Comparison of ENCODE assay signal across 7 cellular contexts in the genomic region with DNA sequence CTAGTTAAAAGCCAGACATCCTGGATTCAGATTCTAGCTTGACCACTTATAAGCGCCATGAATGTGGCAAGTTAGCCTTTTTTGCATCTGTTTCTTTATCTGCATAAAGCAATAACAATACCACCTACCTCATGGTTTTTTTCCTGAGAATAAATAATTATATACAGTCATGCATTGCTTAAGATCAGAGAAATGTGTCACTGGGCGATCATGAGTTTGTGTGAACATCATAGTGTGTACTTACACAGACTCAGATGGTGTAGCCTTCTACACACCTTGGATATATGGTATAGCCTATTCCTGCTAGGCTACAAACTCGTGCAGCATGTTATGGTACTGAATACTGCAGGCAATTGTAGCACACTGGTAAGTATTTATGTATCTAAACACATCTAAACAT.
DNase-seq lines count a peak whose midpoint lies in the region; ATAC-seq and TF ChIP-seq lines count a peak whose summit lies in the region.

No MANE protein-coding gene starts in this region.

- H3K79me2 ChIP-seq in HCT116 (ENCODE audit: insufficient read depth, low read length) (no peaks in the 10 kb centered on the region), smooth muscle cell (ENCODE audit: low read depth) (no peaks in the 10 kb centered on the region)

- DNase-seq in HCT116 (ENCODE audit: low read depth, low spot score) (no peak), activated B cell treated with CpG ODN at 0.5 μM for 24 hours (no peak), right cardiac atrium (no peak), smooth muscle cell (lab: John Stamatoyannopoulos, UW; ENCODE audit: unreplicated experiment) (no peak), GF-D8 (lab: John Stamatoyannopoulos, UW) (no peak)

- H4K20me1 ChIP-seq in HCT116 (ENCODE audit: insufficient read depth) (no peaks in the 10 kb centered on the region), smooth muscle cell (ENCODE audit: low read depth) (no peaks in the 10 kb centered on the region)

- no peaks in the 10 kb centered on the region for H3K36me3 ChIP-seq in HCT116 (ENCODE audit: control insufficient read depth in 1 of 2, insufficient read depth in 2 of 2, low read length in 2 of 2)
- no peaks in the 10 kb centered on the region for H3K36me3 ChIP-seq in smooth muscle cell (ENCODE audit: low read depth)

- BruUV-seq in HCT116 (replicated peaks; lab: Mats Ljungman, UMichigan): no TSS peak

- H3K9me3 Mint-ChIP-seq in activated B cell treated with CpG ODN at 0.5 μM for 24 hours: no peaks in the 10 kb centered on the region

- 93% methylated on average over 3 of the region's 3 CpGs for WGBS in right cardiac atrium
- WGBS in smooth muscle cell (ENCODE audit: low lambda C conversion rate): 80% methylated on average over 3 of the region's 3 CpGs

- CTCF ChIA-PET in HCT116 (lab: Charles Lee) (no interaction called here), activated B cell treated with CpG ODN at 0.5 μM for 24 hours (lab: Charles Lee) (interaction anchor here (1.1 kb wide), 1 partner anchor 14 kb away, joined by 10 read pairs; no protein-coding TSS in a partner anchor)

- ATAC-seq in HCT116 (no peak), activated B cell treated with CpG ODN at 0.5 μM for 24 hours (ENCODE audit: low read depth) (no peak), right cardiac atrium (no peak), GM18498 (IDR thresholded peaks at IDR 0.05; ENCODE audit: unreplicated experiment) (no peak), HG02588 (IDR thresholded peaks at IDR 0.05; ENCODE audit: unreplicated experiment) (no peak)

- no peak overlapping the region for H3K27ac ChIP-seq in HCT116 (ENCODE audit: low read depth, low read length)
- H3K27ac ChIP-seq in right cardiac atrium (ENCODE audit: low read length): no peak overlapping the region
- peak overlapping the region; percentile 60 for H3K27ac ChIP-seq in smooth muscle cell (ENCODE audit: low read depth)

- H3K27me3 Mint-ChIP-seq in activated B cell treated with CpG ODN at 0.5 μM for 24 hours: no peaks in the 10 kb centered on the region

- H3K9me3 ChIP-seq in HCT116 (ENCODE audit: control insufficient read depth in 1 of 2, insufficient read depth in 1 of 2, low read depth in 1 of 2, low read length in 2 of 2) (no peaks in the 10 kb centered on the region), right cardiac atrium (ENCODE audit: control insufficient read depth, low read length) (no peaks in the 10 kb centered on the region), smooth muscle cell (replicated peaks; ENCODE audit: low read depth) (no peaks in the 10 kb centered on the region)

- H3K4me2 ChIP-seq in HCT116 (ENCODE audit: low read length) (peak overlapping the region; percentile 83; the same call in 1 of the 2 replicates), smooth muscle cell (peak overlapping the region; percentile 86)

- peak overlapping the region; percentile 93 for H3K4me3 Mint-ChIP-seq in activated B cell treated with CpG ODN at 0.5 μM for 24 hours

- TF ChIP-seq CTCF in HCT116 (IDR thresholded peaks at IDR 0.05 in 2 of 3, conservative IDR thresholded peaks at IDR 0.05 in 1 of 3; ENCODE audit: borderline replicate concordance in 1 of 3, insufficient read depth in 1 of 3, low read depth in 2 of 3, low read length in 2 of 3): no peak
- TF ChIP-seq CTCF in activated B cell treated with CpG ODN at 0.5 μM for 24 hours (IDR thresholded peaks at IDR 0.05): no peak
- no peak for TF ChIP-seq CTCF in smooth muscle cell (IDR thresholded peaks at IDR 0.05; ENCODE audit: borderline replicate concordance, insufficient read depth, poor library complexity, severe bottlenecking)

- H3K9ac ChIP-seq in HCT116 (ENCODE audit: low read length) (no peak overlapping the region), smooth muscle cell (ENCODE audit: low read depth) (no peak overlapping the region)

- POLR2A ChIA-PET in HCT116 (lab: Charles Lee) (no interaction called here), activated B cell treated with CpG ODN at 0.5 μM for 24 hours (lab: Charles Lee) (interaction anchor here (1.7 to 1.8 kb wide), 3 partner anchors 14 to 33 kb away, joined by 4 to 24 read pairs (median 10); no protein-coding TSS in a partner anchor)

- H3K27ac Mint-ChIP-seq in activated B cell treated with CpG ODN at 0.5 μM for 24 hours: peak overlapping the region; percentile 91

- peaks cover 3 to 10% of the 10 kb centered on the region in 2 experiments for H3K4me1 ChIP-seq in HCT116 (ENCODE audit: control insufficient read depth in 1 of 2, insufficient read depth in 2 of 2, low read length in 2 of 2)
- H3K4me1 ChIP-seq in right cardiac atrium (ENCODE audit: control insufficient read depth, insufficient read depth, low read length): no peaks in the 10 kb centered on the region
- peaks cover 8% of the 10 kb centered on the region for H3K4me1 ChIP-seq in smooth muscle cell (ENCODE audit: low read depth)

- peaks cover 7% of the 10 kb centered on the region for H3F3A ChIP-seq in smooth muscle cell (ENCODE audit: low read depth)

- intact Hi-C loops in HCT116 (cut with micrococcal nuclease): no loop called here
- intact Hi-C loops in activated B cell treated with CpG ODN at 0.5 μM for 24 hours (cut with micrococcal nuclease): loop anchor here (1.0 to 5.0 kb wide), 4 partner anchors 15 to 98 kb away; a partner anchor contains a TSS
- intact Hi-C loops in right cardiac atrium (cut with DNase I): no loop called here

- H3K4me1 Mint-ChIP-seq in activated B cell treated with CpG ODN at 0.5 μM for 24 hours: peaks cover 28% of the 10 kb centered on the region

- RAD21 ChIA-PET in HCT116 (lab: Charles Lee; ENCODE audit: low non-redundant PET in 1 of 2, low total read pairs in 2 of 2, uncharacterized antibody in 2 of 2, unreplicated experiment in 2 of 2): no interaction called here

- no peaks in the 10 kb centered on the region for H3K9me2 ChIP-seq in HCT116 (ENCODE audit: insufficient read depth)

- TF ChIP-seq POLR2A in HCT116 (IDR thresholded peaks at IDR 0.05; ENCODE audit: borderline replicate concordance, extremely low read depth, insufficient read depth, insufficient read length): no peak

- TF ChIP-seq RAD21 in HCT116 (IDR thresholded peaks at IDR 0.05; ENCODE audit: low read depth): no peak

- peak overlapping the region in 1 of 2 experiments; percentile 51; a peak in 1 of 4 replicates for H3K4me3 ChIP-seq in HCT116 (replicated peaks in 1 of 2; ENCODE audit: low read depth in 1 of 2, low read length in 2 of 2)
- H3K4me3 ChIP-seq in right cardiac atrium (ENCODE audit: low read length): peak overlapping the region; percentile 57
- H3K4me3 ChIP-seq in smooth muscle cell: peak overlapping the region; percentile 58

- H3K27me3 ChIP-seq in HCT116 (ENCODE audit: insufficient read depth, low read length) (no peaks in the 10 kb centered on the region), right cardiac atrium (ENCODE audit: control insufficient read depth, insufficient read depth) (no peaks in the 10 kb centered on the region), smooth muscle cell (ENCODE audit: low read depth) (no peaks in the 10 kb centered on the region)

- H2AFZ ChIP-seq in HCT116 (ENCODE audit: low read depth, low read length, poor library complexity, severe bottlenecking): peak overlapping the region; percentile 100
- peak overlapping the region; percentile 88 for H2AFZ ChIP-seq in smooth muscle cell (ENCODE audit: low read depth)

- no peaks in the 10 kb centered on the region for H3K36me3 Mint-ChIP-seq in activated B cell treated with CpG ODN at 0.5 μM for 24 hours (ENCODE audit: low read depth)

TF ChIP-seq in HCT116, 20 proteins besides CTCF, POLR2A, EP300 and RAD21:
- TF ChIP-seq, protein P1, sequence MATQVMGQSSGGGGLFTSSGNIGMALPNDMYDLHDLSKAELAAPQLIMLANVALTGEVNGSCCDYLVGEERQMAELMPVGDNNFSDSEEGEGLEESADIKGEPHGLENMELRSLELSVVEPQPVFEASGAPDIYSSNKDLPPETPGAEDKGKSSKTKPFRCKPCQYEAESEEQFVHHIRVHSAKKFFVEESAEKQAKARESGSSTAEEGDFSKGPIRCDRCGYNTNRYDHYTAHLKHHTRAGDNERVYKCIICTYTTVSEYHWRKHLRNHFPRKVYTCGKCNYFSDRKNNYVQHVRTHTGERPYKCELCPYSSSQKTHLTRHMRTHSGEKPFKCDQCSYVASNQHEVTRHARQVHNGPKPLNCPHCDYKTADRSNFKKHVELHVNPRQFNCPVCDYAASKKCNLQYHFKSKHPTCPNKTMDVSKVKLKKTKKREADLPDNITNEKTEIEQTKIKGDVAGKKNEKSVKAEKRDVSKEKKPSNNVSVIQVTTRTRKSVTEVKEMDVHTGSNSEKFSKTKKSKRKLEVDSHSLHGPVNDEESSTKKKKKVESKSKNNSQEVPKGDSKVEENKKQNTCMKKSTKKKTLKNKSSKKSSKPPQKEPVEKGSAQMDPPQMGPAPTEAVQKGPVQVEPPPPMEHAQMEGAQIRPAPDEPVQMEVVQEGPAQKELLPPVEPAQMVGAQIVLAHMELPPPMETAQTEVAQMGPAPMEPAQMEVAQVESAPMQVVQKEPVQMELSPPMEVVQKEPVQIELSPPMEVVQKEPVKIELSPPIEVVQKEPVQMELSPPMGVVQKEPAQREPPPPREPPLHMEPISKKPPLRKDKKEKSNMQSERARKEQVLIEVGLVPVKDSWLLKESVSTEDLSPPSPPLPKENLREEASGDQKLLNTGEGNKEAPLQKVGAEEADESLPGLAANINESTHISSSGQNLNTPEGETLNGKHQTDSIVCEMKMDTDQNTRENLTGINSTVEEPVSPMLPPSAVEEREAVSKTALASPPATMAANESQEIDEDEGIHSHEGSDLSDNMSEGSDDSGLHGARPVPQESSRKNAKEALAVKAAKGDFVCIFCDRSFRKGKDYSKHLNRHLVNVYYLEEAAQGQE (IDR thresholded peaks at IDR 0.05; ENCODE audit: low read depth): no peak
- TF ChIP-seq POLR2AphosphoS5 (IDR thresholded peaks at IDR 0.05; ENCODE audit: low read depth, low read length) (no peak), YY1 (IDR thresholded peaks at IDR 0.05; ENCODE audit: extremely low read depth, insufficient replicate concordance, low read depth, low read length) (no peak), EGR1 (IDR thresholded peaks at IDR 0.05; ENCODE audit: low read depth) (no peak), JUND (IDR thresholded peaks at IDR 0.05) (no peak)
- TF ChIP-seq, protein P2, sequence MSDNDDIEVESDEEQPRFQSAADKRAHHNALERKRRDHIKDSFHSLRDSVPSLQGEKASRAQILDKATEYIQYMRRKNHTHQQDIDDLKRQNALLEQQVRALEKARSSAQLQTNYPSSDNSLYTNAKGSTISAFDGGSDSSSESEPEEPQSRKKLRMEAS (IDR thresholded peaks at IDR 0.05): no peak
